30 cellular contexts compared by ENCODE assay signal in genomic region chr9:133394687-133395271, GRCh38. TPM values are rescaled to one million over a fixed set of nuclear protein-coding genes. Genes with fewer than 3 reads are reported as not detected.
"Had no signal": no experiment of that assay in that cellular context is flagged by ENCODE, and none has a peak within 500 bp of the region (broad histone marks: within the 10 kb centered on the region; RNA-seq: fewer than 3 reads in every experiment).

No MANE protein-coding gene starts in this region.

- H3K4me3 Mint-ChIP-seq: activated CD8-positive, alpha-beta T cell treated with anti-CD3 and anti-CD28 coated beads, Interleukin-2, amount 10 ng/mL, durations not matched to agents 7 days and 5 days; activated naive CD8-positive, alpha-beta T cell; activated T-helper 17 cell treated with anti-CD3 and anti-CD28 coated beads, Interleukin-2, amount 50 U/mL, for 72 hours; central memory CD8-positive, alpha-beta T cell; memory B cell; nephron progenitor cell; stimulated activated naive CD8-positive, alpha-beta T cell treated with anti-CD3 and anti-CD28 coated beads, Interleukin-15, Interleukin-2, amounts not matched to agents 100 ng/mL and 50 ng/mL, for 24 hours had no signal

- H3K9me3 ChIP-seq: adrenal gland, ascending aorta, right lobe of liver, thyroid gland, upper lobe of right lung had no signal

- H3K27ac Mint-ChIP-seq: activated CD8-positive, alpha-beta T cell treated with anti-CD3 and anti-CD28 coated beads, Interleukin-2, amount 10 ng/mL, durations not matched to agents 7 days and 5 days; activated naive CD8-positive, alpha-beta T cell; activated T-helper 17 cell treated with anti-CD3 and anti-CD28 coated beads, Interleukin-2, amount 50 U/mL, for 72 hours; memory B cell; nephron progenitor cell; stimulated activated naive CD8-positive, alpha-beta T cell treated with anti-CD3 and anti-CD28 coated beads, Interleukin-15, Interleukin-2, amounts not matched to agents 100 ng/mL and 50 ng/mL, for 24 hours had no signal

- H3K4me3 ChIP-seq: adrenal gland, ascending aorta, right lobe of liver, skin epidermis, thyroid gland, upper lobe of right lung had no signal

- H3K4me1 ChIP-seq: adrenal gland, ascending aorta, right lobe of liver, thyroid gland, upper lobe of right lung had no signal

- H3K27ac ChIP-seq: adrenal gland, ascending aorta, brain microvascular endothelial cell, right lobe of liver, skin epidermis, thyroid gland, upper lobe of right lung, WERI-Rb-1 had no signal

- H3K9me3 Mint-ChIP-seq: activated T-helper 17 cell treated with anti-CD3 and anti-CD28 coated beads, Interleukin-2, amount 50 U/mL, for 72 hours; central memory CD8-positive, alpha-beta T cell; memory B cell; stimulated activated naive CD8-positive, alpha-beta T cell treated with anti-CD3 and anti-CD28 coated beads, Interleukin-15, Interleukin-2, amounts not matched to agents 100 ng/mL and 50 ng/mL, for 24 hours had no signal

- DNase-seq: activated CD4-positive, alpha-beta T cell treated with anti-CD3 and anti-CD28 coated beads for 1 hour; activated CD4-positive, alpha-beta T cell treated with anti-CD3 and anti-CD28 coated beads, Interleukin-2, amount 50 U/mL, for 1 hour; activated CD8-positive, alpha-beta T cell treated with anti-CD3 and anti-CD28 coated beads, Interleukin-2, amount 10 ng/mL, durations not matched to agents 7 days and 5 days; activated naive CD4-positive, alpha-beta T cell; adrenal gland; brain microvascular endothelial cell; effector memory CD4-positive, alpha-beta T cell; hippocampal formation; left cardiac atrium; nephron progenitor cell; nucleus accumbens; right lobe of liver; stimulated activated CD4-positive, alpha-beta T cell treated with anti-CD3 and anti-CD28 coated beads, Interleukin-1b, Interleukin-23, amount 100 ng/mL, for 48 hours; substantia nigra; SW 1271; T-helper 2 cell; thyroid gland; upper lobe of right lung had no signal

- H3K36me3 Mint-ChIP-seq: activated naive CD8-positive, alpha-beta T cell; memory B cell had no signal

- FAIRE-seq: colon, frontal cortex, islet of Langerhans had no signal

- H3K36me3 ChIP-seq: adrenal gland, ascending aorta, brain microvascular endothelial cell, right lobe of liver, thyroid gland, upper lobe of right lung, WERI-Rb-1 had no signal

- H3K4me1 Mint-ChIP-seq: activated T-helper 17 cell treated with anti-CD3 and anti-CD28 coated beads, Interleukin-2, amount 50 U/mL, for 72 hours; central memory CD8-positive, alpha-beta T cell had no signal

- ATAC-seq: activated CD8-positive, alpha-beta T cell treated with anti-CD3 and anti-CD28 coated beads, Interleukin-2, amount 10 ng/mL, durations not matched to agents 7 days and 5 days; activated T-helper 17 cell treated with anti-CD3 and anti-CD28 coated beads, Interleukin-2, amount 50 U/mL, for 72 hours; esophagus mucosa; left cardiac atrium; upper lobe of right lung had no signal

- H3K27me3 ChIP-seq: ascending aorta, brain microvascular endothelial cell, right lobe of liver, thyroid gland had no signal

RNA-seq across cellular contexts. Expression of gene STKLD1, which starts 18.6 kb away (rescaled TPM):
- total RNA-seq: ascending aorta had no signal
